In the genomic region with DNA sequence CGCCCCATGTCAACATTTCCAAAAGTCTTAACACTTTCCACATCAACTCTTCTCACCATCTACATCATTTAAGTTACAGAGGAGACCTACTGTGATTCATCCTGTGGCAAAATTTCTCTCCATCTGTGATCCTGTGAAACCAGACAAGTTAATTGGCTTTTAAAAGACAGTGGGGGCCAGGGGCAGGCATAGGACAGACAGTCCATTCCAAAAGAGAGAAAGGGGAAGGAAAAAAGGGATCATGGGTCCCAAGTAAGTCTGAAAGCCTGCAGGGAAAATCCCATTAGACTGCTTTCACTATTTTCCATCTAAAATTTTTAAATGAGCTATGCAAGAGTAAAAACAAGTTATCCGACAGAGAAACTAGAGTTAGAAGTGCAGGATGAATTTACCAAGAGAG, we compare ENCODE assay signal across 8 cellular contexts.
DNase-seq lines count a peak whose midpoint lies in the region; ATAC-seq, FAIRE-seq and TF ChIP-seq lines count a peak whose summit lies in the region.

No MANE protein-coding gene starts in this region.

- no peaks in the 10 kb centered on the region for H3K9me3 Mint-ChIP-seq in stimulated activated naive CD8-positive, alpha-beta T cell treated with anti-CD3 and anti-CD28 coated beads, Interleukin-15, Interleukin-2, amounts not matched to agents 100 ng/mL and 50 ng/mL, for 24 hours

- H3K27me3 Mint-ChIP-seq in stimulated activated naive CD8-positive, alpha-beta T cell treated with anti-CD3 and anti-CD28 coated beads, Interleukin-15, Interleukin-2, amounts not matched to agents 100 ng/mL and 50 ng/mL, for 24 hours: no peaks in the 10 kb centered on the region

- peak overlapping the region; percentile 91 for H3K4me3 Mint-ChIP-seq in stimulated activated naive CD8-positive, alpha-beta T cell treated with anti-CD3 and anti-CD28 coated beads, Interleukin-15, Interleukin-2, amounts not matched to agents 100 ng/mL and 50 ng/mL, for 24 hours

- H3K27ac Mint-ChIP-seq in stimulated activated naive CD8-positive, alpha-beta T cell treated with anti-CD3 and anti-CD28 coated beads, Interleukin-15, Interleukin-2, amounts not matched to agents 100 ng/mL and 50 ng/mL, for 24 hours: peak overlapping the region; percentile 53

- no peak for ATAC-seq in stimulated activated naive CD8-positive, alpha-beta T cell treated with anti-CD3 and anti-CD28 coated beads, Interleukin-15, Interleukin-2, amounts not matched to agents 100 U/mL and 50 U/mL, for 24 hours

- peaks cover 24% of the 10 kb centered on the region for H3K4me1 Mint-ChIP-seq in stimulated activated naive CD8-positive, alpha-beta T cell treated with anti-CD3 and anti-CD28 coated beads, Interleukin-15, Interleukin-2, amounts not matched to agents 100 ng/mL and 50 ng/mL, for 24 hours (ENCODE audit: low read depth)

- H3K4me3 ChIP-seq in SK-N-MC (peak overlapping the region; percentile 85), fibroblast of pulmonary artery (replicated peaks; ENCODE audit: low read depth, low read length) (peak overlapping the region; percentile 96), skeletal muscle satellite cell (ENCODE audit: low read length) (peak overlapping the region; percentile 98)

- H3K27me3 ChIP-seq in skeletal muscle satellite cell (ENCODE audit: control insufficient read depth, insufficient read depth, low read length): no peaks in the 10 kb centered on the region

- no peak for DNase-seq in stimulated activated naive CD8-positive, alpha-beta T cell treated with anti-CD3 and anti-CD28 coated beads, Interleukin-15, Interleukin-2, amounts not matched to agents 100 U/mL and 50 U/mL, for 24 hours
- DNase-seq in SK-N-MC (ENCODE audit: low read depth, low spot score): no peak
- DNase-seq in fibroblast of pulmonary artery (ENCODE audit: low read depth): peak; percentile 8
- DNase-seq in hepatic stellate cell (ENCODE audit: low spot score): no peak
- no peak for DNase-seq in D721Med (ENCODE audit: insufficient read length, low spot score)
- DNase-seq in cerebellar cortex (ENCODE audit: low spot score): no peak

- H3K4me1 ChIP-seq in skeletal muscle satellite cell (ENCODE audit: control insufficient read depth, insufficient read depth, low read length): peaks cover 15% of the 10 kb centered on the region

- H3K36me3 ChIP-seq in SK-N-MC (ENCODE audit: insufficient read depth, low read length) (no peaks in the 10 kb centered on the region), skeletal muscle satellite cell (ENCODE audit: insufficient read depth, low read length) (no peaks in the 10 kb centered on the region)

- no peaks in the 10 kb centered on the region for H3K36me3 Mint-ChIP-seq in stimulated activated naive CD8-positive, alpha-beta T cell treated with anti-CD3 and anti-CD28 coated beads, Interleukin-15, Interleukin-2, amounts not matched to agents 100 ng/mL and 50 ng/mL, for 24 hours (ENCODE audit: low read depth)

- TF ChIP-seq CTCF in fibroblast of pulmonary artery (IDR thresholded peaks at IDR 0.05; ENCODE audit: low read length, missing control alignments) (no peak), D721Med (IDR thresholded peaks at IDR 0.05; ENCODE audit: insufficient read depth, missing control alignments) (no peak)

- peak overlapping the region; percentile 68 for H3K27ac ChIP-seq in SK-N-MC

- FAIRE-seq in D721Med (lab: Jason Lieb, UNC): no peak

- H3K9ac ChIP-seq in SK-N-MC (ENCODE audit: insufficient read length) (peak overlapping the region; percentile 55), skeletal muscle satellite cell (ENCODE audit: low read depth, low read length) (peak overlapping the region; percentile 15)

- H3K9me3 ChIP-seq in SK-N-MC (ENCODE audit: low read depth, low read length): no peaks in the 10 kb centered on the region
- H3K9me3 ChIP-seq in skeletal muscle satellite cell (replicated peaks; ENCODE audit: low read length): no peaks in the 10 kb centered on the region

- peak overlapping the region; percentile 90 for H3K4me2 ChIP-seq in skeletal muscle satellite cell (ENCODE audit: low read length)
